Comparison of ENCODE assay signal across 1 cellular context in the genomic region with DNA sequence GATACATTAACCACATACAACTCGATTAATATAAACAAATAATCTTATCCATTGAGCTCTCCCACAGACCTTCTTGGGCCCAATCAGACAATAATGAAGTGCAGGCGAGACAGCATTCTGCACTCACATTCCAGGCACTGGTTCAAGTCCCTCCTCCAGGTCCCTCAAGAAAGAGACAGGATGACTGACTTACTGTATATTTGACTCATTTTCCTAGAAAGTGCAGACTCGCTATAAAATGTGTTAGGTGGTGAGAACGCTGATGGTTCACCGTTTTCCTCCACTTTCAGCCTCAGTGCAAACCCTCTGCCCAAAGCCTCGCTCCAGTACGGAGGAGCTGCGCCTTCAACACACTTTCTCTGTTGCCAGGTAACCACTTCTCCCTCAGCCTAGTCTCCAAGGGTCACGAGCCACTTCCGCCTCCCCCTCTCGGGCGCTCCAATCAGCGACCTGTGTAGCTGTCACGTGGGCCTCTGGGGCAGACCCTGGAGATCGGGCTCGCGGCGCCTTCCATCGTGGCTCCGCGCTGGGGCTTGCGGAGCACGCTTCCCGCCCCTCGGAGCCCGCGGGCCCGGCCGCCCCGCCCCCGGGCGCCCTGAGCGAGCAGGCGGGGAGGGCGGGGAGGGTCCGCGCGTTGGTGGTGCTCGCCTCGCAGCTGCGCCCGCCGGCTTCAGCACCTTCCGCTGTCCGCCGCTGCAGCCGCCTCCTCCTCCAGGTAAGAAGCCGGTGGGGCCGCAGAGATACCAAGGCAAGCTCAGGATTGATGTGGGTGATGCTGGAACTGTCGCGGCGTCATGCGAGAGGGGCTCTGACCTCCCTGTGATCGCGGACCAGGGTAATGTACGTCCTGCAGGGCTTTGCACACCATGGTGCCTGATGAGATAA.
TF ChIP-seq lines count a peak whose summit lies in the region.

TSS of gene WDR17 (plus strand) at position 477 of the 885 bp plus-strand sequence. CDS start 45,740 bp downstream, outside the sequence.

TF ChIP-seq in K562, 482 proteins besides CTCF, POLR2A, EP300 and RAD21 (continued from another document):
- 0 out of 2 replicates have a peak, but pooled peaks have one; percentile 45 for TF ChIP-seq REST (CRISPR knock-in tag; IDR thresholded peaks at IDR 0.05; ENCODE audit: low read depth)
- no peak for TF ChIP-seq BHLHE40 (IDR thresholded peaks at IDR 0.05; ENCODE audit: low read length)
- no peak for TF ChIP-seq SIRT6 (IDR thresholded peaks at IDR 0.05; ENCODE audit: low read depth, low read length)
- peak in 1 of 2 experiments; percentile 55 for TF ChIP-seq E2F6 (IDR thresholded peaks at IDR 0.05; ENCODE audit: borderline replicate concordance in 1 of 2, extremely low read depth in 1 of 2, insufficient read depth in 1 of 2, insufficient read length in 1 of 2, low read depth in 1 of 2, low read length in 1 of 2, poor library complexity in 1 of 2, severe bottlenecking in 1 of 2)
- peak; percentile 45 for TF ChIP-seq RFX1 (IDR thresholded peaks at IDR 0.05)
- TF ChIP-seq, protein P1, sequence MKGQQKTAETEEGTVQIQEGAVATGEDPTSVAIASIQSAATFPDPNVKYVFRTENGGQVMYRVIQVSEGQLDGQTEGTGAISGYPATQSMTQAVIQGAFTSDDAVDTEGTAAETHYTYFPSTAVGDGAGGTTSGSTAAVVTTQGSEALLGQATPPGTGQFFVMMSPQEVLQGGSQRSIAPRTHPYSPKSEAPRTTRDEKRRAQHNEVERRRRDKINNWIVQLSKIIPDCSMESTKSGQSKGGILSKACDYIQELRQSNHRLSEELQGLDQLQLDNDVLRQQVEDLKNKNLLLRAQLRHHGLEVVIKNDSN (CRISPR knock-in tag; IDR thresholded peaks at IDR 0.05), result peak; percentile 69
- TF ChIP-seq TEAD1 (CRISPR knock-in tag; IDR thresholded peaks at IDR 0.05), result no peak
- no peak for TF ChIP-seq NEUROD1 (IDR thresholded peaks at IDR 0.05; ENCODE audit: borderline replicate concordance, low read depth, low read length, partially characterized antibody)
- no peak for TF ChIP-seq CBX8 (IDR thresholded peaks at IDR 0.05; ENCODE audit: borderline replicate concordance, extremely low read depth, low read depth, low read length, poor library complexity, severe bottlenecking)
- TF ChIP-seq, protein P2, sequence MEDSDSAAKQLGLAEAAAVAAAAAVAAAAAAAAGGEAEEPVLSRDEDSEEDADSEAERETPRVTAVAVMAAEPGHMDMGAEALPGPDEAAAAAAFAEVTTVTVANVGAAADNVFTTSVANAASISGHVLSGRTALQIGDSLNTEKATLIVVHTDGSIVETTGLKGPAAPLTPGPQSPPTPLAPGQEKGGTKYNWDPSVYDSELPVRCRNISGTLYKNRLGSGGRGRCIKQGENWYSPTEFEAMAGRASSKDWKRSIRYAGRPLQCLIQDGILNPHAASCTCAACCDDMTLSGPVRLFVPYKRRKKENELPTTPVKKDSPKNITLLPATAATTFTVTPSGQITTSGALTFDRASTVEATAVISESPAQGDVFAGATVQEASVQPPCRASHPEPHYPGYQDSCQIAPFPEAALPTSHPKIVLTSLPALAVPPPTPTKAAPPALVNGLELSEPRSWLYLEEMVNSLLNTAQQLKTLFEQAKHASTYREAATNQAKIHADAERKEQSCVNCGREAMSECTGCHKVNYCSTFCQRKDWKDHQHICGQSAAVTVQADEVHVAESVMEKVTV (CRISPR knock-in tag; IDR thresholded peaks at IDR 0.05), result no peak
- TF ChIP-seq MAZ (CRISPR knock-in tag; conservative IDR thresholded peaks at IDR 0.05 in 1 of 2, IDR thresholded peaks at IDR 0.05 in 1 of 2), result 0 out of 4 replicates have a peak, but pooled peaks of 1 of the 2 experiments have one; percentile 12
